Comparison of ENCODE assay signal across 15 cellular contexts in genomic region chr11:33530824-33531223, GRCh38.
A peak's percentile ranks its signal among the peaks of the same experiment; 100 is the strongest.
DNase-seq lines count a peak whose midpoint lies in the region; ATAC-seq and TF ChIP-seq lines count a peak whose summit lies in the region.
"Had no signal": no experiment of that assay in that cellular context is flagged by ENCODE, and none has a peak within 500 bp of the region (broad histone marks: within the 10 kb centered on the region; RNA-seq: fewer than 3 reads in every experiment).

No MANE protein-coding gene starts in this region.

- no peak for TF ChIP-seq POLR2A in breast epithelium (IDR thresholded peaks at IDR 0.05)

- intact Hi-C loops in breast epithelium (cut with DNase I; ENCODE audit: low total_unique reads): no loop called here

- H3K4me1 Mint-ChIP-seq in activated naive CD8-positive, alpha-beta T cell treated with anti-CD3 and anti-CD28 coated beads for 36 hours: no peaks in the 10 kb centered on the region
- H3K4me1 Mint-ChIP-seq: activated naive CD4-positive, alpha-beta T cell treated with anti-CD3 and anti-CD28 coated beads, Interleukin-2, amount 10 ng/mL, durations not matched to agents 7 days and 5 days; stimulated activated naive CD8-positive, alpha-beta T cell treated with anti-CD3 and anti-CD28 coated beads, Interleukin-15, amount 100 ng/mL, for 72 hours had no signal

- H3K36me3 Mint-ChIP-seq in activated naive CD8-positive, alpha-beta T cell treated with anti-CD3 and anti-CD28 coated beads for 36 hours: no peaks in the 10 kb centered on the region
- H3K36me3 Mint-ChIP-seq: activated naive CD4-positive, alpha-beta T cell treated with anti-CD3 and anti-CD28 coated beads, Interleukin-2, amount 10 ng/mL, durations not matched to agents 7 days and 5 days had no signal

- peaks cover 0 to 11% of the 10 kb centered on the region in 2 donors for H3K9me3 ChIP-seq in breast epithelium
- H3K9me3 ChIP-seq: pancreas had no signal

- no peak for TF ChIP-seq CTCF in breast epithelium (IDR thresholded peaks at IDR 0.05)

- DNase-seq in AG08395 (ENCODE audit: low spot score): peak; percentile 73
- DNase-seq in HT1080 (ENCODE audit: low read depth): peak; percentile 83
- DNase-seq in breast epithelium (ENCODE audit: low spot score in 2 of 2): no peak
- peak; percentile 45 for DNase-seq in myocyte (ENCODE audit: low read depth)
- no peak for DNase-seq in DMS 273 treated with DMSO at 0.1 percent for 48 hours (lab: John Stamatoyannopoulos, UW)
- no peak for DNase-seq in activated naive CD8-positive, alpha-beta T cell treated with anti-CD3 and anti-CD28 coated beads for 36 hours
- no peak for DNase-seq in SW 1271 (lab: John Stamatoyannopoulos, UW)
- DNase-seq: activated CD4-positive, alpha-beta T cell treated with anti-CD3 and anti-CD28 coated beads for 4 hours; activated naive CD4-positive, alpha-beta T cell treated with anti-CD3 and anti-CD28 coated beads, Interleukin-2, amount 10 ng/mL, durations not matched to agents 7 days and 5 days; Caco-2; caudate nucleus; heart left ventricle; pancreas; stimulated activated naive CD8-positive, alpha-beta T cell treated with anti-CD3 and anti-CD28 coated beads, Interleukin-15, amount 100 ng/mL, for 72 hours had no signal

- no peak overlapping the region for H3K27ac Mint-ChIP-seq in activated naive CD8-positive, alpha-beta T cell treated with anti-CD3 and anti-CD28 coated beads for 36 hours
- H3K27ac Mint-ChIP-seq: activated naive CD4-positive, alpha-beta T cell treated with anti-CD3 and anti-CD28 coated beads, Interleukin-2, amount 10 ng/mL, durations not matched to agents 7 days and 5 days; stimulated activated naive CD8-positive, alpha-beta T cell treated with anti-CD3 and anti-CD28 coated beads, Interleukin-15, amount 100 ng/mL, for 72 hours had no signal

- peaks cover 14% of the 10 kb centered on the region for H3K9me3 Mint-ChIP-seq in activated naive CD8-positive, alpha-beta T cell treated with anti-CD3 and anti-CD28 coated beads for 36 hours

- H3K27me3 Mint-ChIP-seq in activated naive CD8-positive, alpha-beta T cell treated with anti-CD3 and anti-CD28 coated beads for 36 hours: peaks cover 10% of the 10 kb centered on the region

- H3K27ac ChIP-seq in breast epithelium: peak overlapping the region; percentile 59 to 78
- H3K27ac ChIP-seq: pancreas had no signal

- peak overlapping the region in 1 of 3 donors; percentile 28 for H3K4me3 ChIP-seq in breast epithelium
- H3K4me3 ChIP-seq: heart left ventricle, pancreas had no signal

- ATAC-seq in GM21367 (IDR thresholded peaks at IDR 0.05; ENCODE audit: unreplicated experiment): no peak
- ATAC-seq: stimulated activated naive CD8-positive, alpha-beta T cell treated with anti-CD3 and anti-CD28 coated beads, Interleukin-15, amount 100 ng/mL, for 72 hours had no signal

- no peaks in the 10 kb centered on the region for H3K27me3 ChIP-seq in breast epithelium
- H3K27me3 ChIP-seq: pancreas had no signal

- H3K4me1 ChIP-seq in breast epithelium: no peaks in the 10 kb centered on the region
- H3K4me1 ChIP-seq: Caco-2, heart left ventricle, pancreas had no signal

- H3K36me3 ChIP-seq in breast epithelium: no peaks in the 10 kb centered on the region
- H3K36me3 ChIP-seq: heart left ventricle, pancreas had no signal

- H3K4me3 Mint-ChIP-seq in activated naive CD8-positive, alpha-beta T cell treated with anti-CD3 and anti-CD28 coated beads for 36 hours: no peak overlapping the region
- H3K4me3 Mint-ChIP-seq: activated naive CD4-positive, alpha-beta T cell treated with anti-CD3 and anti-CD28 coated beads, Interleukin-2, amount 10 ng/mL, durations not matched to agents 7 days and 5 days; stimulated activated naive CD8-positive, alpha-beta T cell treated with anti-CD3 and anti-CD28 coated beads, Interleukin-15, amount 100 ng/mL, for 72 hours had no signal

Comparison
In these comparisons a context has a peak if more than half of its experiments do, and no peak if none do; other contexts are left out.
1. DNase-seq: peak in AG08395 (single experiment), HT1080 (single experiment) and myocyte (single experiment); none in breast epithelium (0 of 2), DMS 273 treated with DMSO at 0.1 percent for 48 hours (single experiment), activated naive CD8-positive, alpha-beta T cell treated with anti-CD3 and anti-CD28 coated beads for 36 hours (single experiment) and SW 1271 (0 of 2).